Comparison of ENCODE assay signal across 8 cellular contexts in genomic region chr7:16982640-16983103, GRCh38.
DNase-seq lines count a peak whose midpoint lies in the region; ATAC-seq lines count a peak whose summit lies in the region.

No MANE protein-coding gene starts in this region.

- no peaks in the 10 kb centered on the region for H3K36me3 Mint-ChIP-seq in activated naive CD4-positive, alpha-beta T cell treated with anti-CD3 and anti-CD28 coated beads, Interleukin-2, amount 50 U/mL, for 24 hours

- H3K9me3 Mint-ChIP-seq in activated naive CD4-positive, alpha-beta T cell treated with anti-CD3 and anti-CD28 coated beads, Interleukin-2, amount 50 U/mL, for 24 hours = no peaks in the 10 kb centered on the region

- H3K4me3 ChIP-seq in GM23248 (no peak overlapping the region), skeletal muscle cell (ENCODE audit: low read depth, low read length) (no peak overlapping the region)

- no peak overlapping the region for H3K9ac ChIP-seq in GM23248

- H3K27ac Mint-ChIP-seq in activated naive CD4-positive, alpha-beta T cell treated with anti-CD3 and anti-CD28 coated beads, Interleukin-2, amount 50 U/mL, for 24 hours = peak overlapping the region; percentile 73

- H3K79me2 ChIP-seq in GM23248 (ENCODE audit: insufficient read depth) = no peaks in the 10 kb centered on the region

- H2AFZ ChIP-seq in GM23248 = 0 out of 2 replicates have a peak overlapping the region, but pooled peaks have one; percentile 12

- no peaks in the 10 kb centered on the region for H4K20me1 ChIP-seq in GM23248 (ENCODE audit: insufficient read depth)

- intact Hi-C loops in left cardiac atrium (cut with DNase I) = loop anchor here in 1 of 2 donors (2.0 to 5.0 kb wide), 2 partner anchors 316 to 665 kb away; partner anchors contain the start of gene AHR

- peaks cover 5% of the 10 kb centered on the region for H3K4me1 Mint-ChIP-seq in activated naive CD4-positive, alpha-beta T cell treated with anti-CD3 and anti-CD28 coated beads, Interleukin-2, amount 50 U/mL, for 24 hours

- 2 to 7% methylated on average over 2 to 3 of the region's 3 CpGs for WGBS in GM23248 (ENCODE audit: low coverage in 1 of 2, low lambda C conversion rate in 2 of 2, missing lambda C conversion rate in 2 of 2), 2 experiments

- DNase-seq in D341Med (ENCODE audit: low spot score) (peak; percentile 45), GM23248 (peak; percentile 72), NCI-H774 (lab: John Stamatoyannopoulos, UW) (peak; percentile 47), left cardiac atrium (no peak), skeletal muscle cell (ENCODE audit: low read depth) (peak; percentile 25)

- H3K4me3 Mint-ChIP-seq in activated naive CD4-positive, alpha-beta T cell treated with anti-CD3 and anti-CD28 coated beads, Interleukin-2, amount 50 U/mL, for 24 hours = peak overlapping the region; percentile 40

- peaks cover 21% of the 10 kb centered on the region for H3F3A ChIP-seq in GM23248 (ENCODE audit: insufficient read depth)

- no peaks in the 10 kb centered on the region for H3K27me3 ChIP-seq in GM23248 (replicated peaks; ENCODE audit: insufficient read depth)

- peak overlapping the region; percentile 1 for H3K4me2 ChIP-seq in GM23248 (ENCODE audit: unreplicated experiment)

- peaks cover 24% of the 10 kb centered on the region for H3K4me1 ChIP-seq in GM23248 (ENCODE audit: insufficient read depth)

- no peak overlapping the region for H3K27ac ChIP-seq in GM23248

- no peaks in the 10 kb centered on the region for H3K9me2 ChIP-seq in GM23248 (ENCODE audit: insufficient read depth)

- in situ Hi-C loops in GM23248 (cut with MboI) = loop anchor here (10.0 to 25.0 kb wide), 2 partner anchors 322 to 680 kb away; no protein-coding TSS in a partner anchor

- H3K9me3 ChIP-seq in GM23248 (ENCODE audit: low read depth) = no peaks in the 10 kb centered on the region

- peaks cover 13% of the 10 kb centered on the region for H3K27me3 Mint-ChIP-seq in activated naive CD4-positive, alpha-beta T cell treated with anti-CD3 and anti-CD28 coated beads, Interleukin-2, amount 50 U/mL, for 24 hours

- no peaks in the 10 kb centered on the region for H3K36me3 ChIP-seq in GM23248 (ENCODE audit: low read depth)

- ATAC-seq in left cardiac atrium (peak; percentile 44 to 47), GM19351 (IDR thresholded peaks at IDR 0.05; ENCODE audit: unreplicated experiment) (no peak), HG03095 (IDR thresholded peaks at IDR 0.05; ENCODE audit: unreplicated experiment) (no peak)

Comparison
In these comparisons a context has a peak if more than half of its experiments do, and no peak if none do; other contexts are left out.
1. ATAC-seq: peak in left cardiac atrium (2 of 2); none in GM19351 (single experiment) and HG03095 (single experiment).